ENCODE assay signal across 9 cellular contexts in genomic region chr1:202571719-202572339, GRCh38.
A peak's percentile ranks its signal among the peaks of the same experiment; 100 is the strongest.
DNase-seq lines count a peak whose midpoint lies in the region; ATAC-seq and TF ChIP-seq lines count a peak whose summit lies in the region.
"Had no signal": no experiment of that assay in that cellular context is flagged by ENCODE, and none has a peak within 500 bp of the region (broad histone marks: within the 10 kb centered on the region; RNA-seq: fewer than 3 reads in every experiment).

No MANE protein-coding gene starts in this region.

- H3K4me3 ChIP-seq in fibroblast of mammary gland (ENCODE audit: control insufficient read depth, low read depth, low read length) (no peak overlapping the region), gastrocnemius medialis (no peak overlapping the region)

- no peaks in the 10 kb centered on the region; the same call in 1 of the 2 replicates for H3K36me3 Mint-ChIP-seq in HFFc6 (ENCODE audit: low read depth)

- no peak overlapping the region for H3K27ac Mint-ChIP-seq in HFFc6
- H3K27ac Mint-ChIP-seq: naive thymus-derived CD8-positive, alpha-beta T cell had no signal

- no peak overlapping the region for H3K4me3 Mint-ChIP-seq in HFFc6
- H3K4me3 Mint-ChIP-seq: naive thymus-derived CD8-positive, alpha-beta T cell had no signal

- H3K36me3 ChIP-seq in gastrocnemius medialis = peaks cover 0 to 55% of the 10 kb centered on the region in 2 donors

- TF ChIP-seq CTCF in HFFc6 (IDR thresholded peaks at IDR 0.05) = peak; percentile 90
- peak; percentile 91 for TF ChIP-seq CTCF in fibroblast of mammary gland (conservative IDR thresholded peaks at IDR 0.05; ENCODE audit: control insufficient read depth, insufficient read depth, low read depth, low read length)
- peak; percentile 33 to 70 (median 58) for TF ChIP-seq CTCF in gastrocnemius medialis (IDR thresholded peaks at IDR 0.05 in 4 of 5, conservative IDR thresholded peaks at IDR 0.05 in 1 of 5)

- H3K27me3 ChIP-seq in gastrocnemius medialis = no peaks in the 10 kb centered on the region

- intact Hi-C loops in gastrocnemius medialis (cut with DNase I; ENCODE audit: low total_unique reads) = loop anchor here (5.0 to 10.0 kb wide), 2 partner anchors 70 to 107 kb away; no protein-coding TSS in a partner anchor

- H3K27me3 Mint-ChIP-seq in HFFc6 (ENCODE audit: insufficient read depth) = no peaks in the 10 kb centered on the region; the same call in 1 of the 2 replicates
- H3K27me3 Mint-ChIP-seq: naive thymus-derived CD8-positive, alpha-beta T cell had no signal

- peaks cover 69% of the 10 kb centered on the region for H3K4me1 Mint-ChIP-seq in HFFc6 (ENCODE audit: low read depth)

- H3K9me3 Mint-ChIP-seq in HFFc6 = no peaks in the 10 kb centered on the region
- H3K9me3 Mint-ChIP-seq: naive thymus-derived CD8-positive, alpha-beta T cell had no signal

- peak overlapping the region in 1 of 4 donors; percentile 2 for H3K27ac ChIP-seq in gastrocnemius medialis

- peak; percentile 42; the same call in 2 of the 3 replicates for ATAC-seq in SK-N-SH treated with all-trans-retinoic acid at 6 μM for 48 hours
- peak in 1 of 2 donors; percentile 17 for ATAC-seq in gastrocnemius medialis
- no peak for ATAC-seq in HG03378 (IDR thresholded peaks at IDR 0.05; ENCODE audit: unreplicated experiment)
- ATAC-seq: naive thymus-derived CD8-positive, alpha-beta T cell had no signal

- in situ Hi-C loops in gastrocnemius medialis (cut with MboI; ENCODE audit: low sequenced_read_pairs in 4 of 4) = no loop called here

- H3K9me3 ChIP-seq in gastrocnemius medialis = no peaks in the 10 kb centered on the region

- DNase-seq in DMS 273 (lab: John Stamatoyannopoulos, UW; ENCODE audit: unreplicated experiment) = peak; percentile 65
- no peak for DNase-seq in DMS 273 treated with DMSO at 0.1 percent for 48 hours (lab: John Stamatoyannopoulos, UW)
- peak; percentile 36 for DNase-seq in HFFc6
- DNase-seq in fibroblast of mammary gland (ENCODE audit: low read depth) = peak; percentile 61
- no peak for DNase-seq in gastrocnemius medialis
- no peak for DNase-seq in HPDE6-E6E7 (ENCODE audit: extremely low spot score)

- peaks cover 22 to 57% of the 10 kb centered on the region in 2 donors for H3K4me1 ChIP-seq in gastrocnemius medialis

- TF ChIP-seq POLR2A in gastrocnemius medialis (IDR thresholded peaks at IDR 0.05) = no peak

TF ChIP-seq in SK-N-SH treated with all-trans-retinoic acid at 6 μM for 48 hours, 23 proteins besides CTCF, POLR2A, EP300 and RAD21:
- TF ChIP-seq ARNTL (CRISPR knock-in tag; IDR thresholded peaks at IDR 0.05; ENCODE audit: borderline replicate concordance, low read depth) (no peak), CSDC2 (CRISPR knock-in tag; IDR thresholded peaks at IDR 0.05) (no peak), ISL1 (CRISPR knock-in tag; IDR thresholded peaks at IDR 0.05) (no peak), BACH2 (CRISPR knock-in tag; IDR thresholded peaks at IDR 0.05; ENCODE audit: borderline replicate concordance) (no peak), ESRRG (CRISPR knock-in tag; IDR thresholded peaks at IDR 0.05) (no peak), SNAI2 (CRISPR knock-in tag; IDR thresholded peaks at IDR 0.05) (no peak), ZC3H10 (CRISPR knock-in tag; IDR thresholded peaks at IDR 0.05) (no peak), ZFP30 (CRISPR knock-in tag; IDR thresholded peaks at IDR 0.05) (no peak), CREB5 (CRISPR knock-in tag; IDR thresholded peaks at IDR 0.05; ENCODE audit: low read depth) (no peak), PPARA (CRISPR knock-in tag; IDR thresholded peaks at IDR 0.05; ENCODE audit: borderline replicate concordance) (no peak), ZFP3 (CRISPR knock-in tag; IDR thresholded peaks at IDR 0.05) (no peak)

Comparison
In these comparisons a context has a peak if more than half of its experiments do, and no peak if none do; other contexts are left out.
1. DNase-seq: peak in DMS 273 (single experiment), HFFc6 (single experiment) and fibroblast of mammary gland (single experiment); none in DMS 273 treated with DMSO at 0.1 percent for 48 hours (single experiment), gastrocnemius medialis (0 of 2) and HPDE6-E6E7 (single experiment).
2. Peak in every context shown above with its lines, with median percentiles within 50 percentile points of each other: CTCF ChIP-seq.